Comparison of ENCODE assay signal across 8 cellular contexts in genomic region chr2:62195421-62196277, GRCh38. TPM values are rescaled to one million over a fixed set of nuclear protein-coding genes. Genes with fewer than 3 reads are reported as not detected.
DNase-seq lines count a peak whose midpoint lies in the region; ATAC-seq and TF ChIP-seq lines count a peak whose summit lies in the region.

B3GNT2 (plus strand) TSS chr2:62196115; CDS start chr2:62222221, 26,106 bp downstream.

- H3K4me1 ChIP-seq in BLaER1 treated with 17β-estradiol and CSF1 and Interleukin-3, amounts not matched to agents 10 nM and 100 nM, result peaks cover 54 to 71% (median 61%) of the 10 kb centered on the region in 10 experiments
- H3K4me1 ChIP-seq in OCI-LY7 (ENCODE audit: insufficient read depth, low read length, poor library complexity, severe bottlenecking), result peaks cover 58% of the 10 kb centered on the region
- peaks cover 9 to 15% of the 10 kb centered on the region in 2 donors for H3K4me1 ChIP-seq in mucosa of rectum (ENCODE audit: control insufficient read depth in 2 of 2, insufficient read depth in 2 of 2, low read length in 2 of 2)

- H3K4me2 ChIP-seq in BLaER1 treated with 17β-estradiol and CSF1 and Interleukin-3, amounts not matched to agents 10 nM and 100 nM, result peak within 1 kb of the TSS; percentile 81 to 99 (median 93)
- H3K4me2 ChIP-seq in OCI-LY7 (ENCODE audit: low read length), result peak within 1 kb of the TSS; percentile 94

- peak within 1 kb of the TSS; percentile 59; the same call in 1 of the 2 replicates for H2AFZ ChIP-seq in OCI-LY7 (ENCODE audit: low read length)

- H3K4me3 ChIP-seq in BLaER1 treated with 17β-estradiol and CSF1 and Interleukin-3, amounts not matched to agents 10 nM and 100 nM, result peak within 1 kb of the TSS; percentile 90 to 99 (median 98)
- H3K4me3 ChIP-seq in OCI-LY7 (ENCODE audit: low read depth, low read length, poor library complexity, severe bottlenecking) (peak within 1 kb of the TSS; percentile 95), epithelial cell of proximal tubule (ENCODE audit: low read depth, low read length) (peak within 1 kb of the TSS; percentile 93), mucosa of rectum (ENCODE audit: low read length in 2 of 2) (peak within 1 kb of the TSS; percentile 90 to 98)

- peaks cover 64% of the 10 kb centered on the region for H3K79me2 ChIP-seq in OCI-LY7 (ENCODE audit: insufficient read depth, low read depth, low read length)

- H3K27me3 ChIP-seq in BLaER1 treated with 17β-estradiol and CSF1 and Interleukin-3, amounts not matched to agents 10 nM and 100 nM, result no peaks in the 10 kb centered on the region
- no peaks in the 10 kb centered on the region for H3K27me3 ChIP-seq in mucosa of rectum (ENCODE audit: control insufficient read depth in 2 of 2, insufficient read depth in 2 of 2, low read length in 2 of 2)

- TSS peak; percentile 82 for BruUV-seq in OCI-LY7 (replicated peaks; lab: Mats Ljungman, UMichigan)

- POLR2A ChIA-PET in OCI-LY7 (lab: Charles Lee), result interaction anchor here (0.7 to 2.0 kb wide), 4 partner anchors 14 to 156 kb away, joined by 3 to 4 read pairs (median 4); no protein-coding TSS in a partner anchor

- H4K20me1 ChIP-seq in BLaER1 treated with 17β-estradiol and CSF1 and Interleukin-3, amounts not matched to agents 10 nM and 100 nM, result peaks cover 32 to 46% (median 42%) of the 10 kb centered on the region in 11 experiments
- H4K20me1 ChIP-seq in OCI-LY7 (ENCODE audit: insufficient read depth, low read length), result peaks cover 32% of the 10 kb centered on the region

- H3K36me3 ChIP-seq in BLaER1 treated with 17β-estradiol and CSF1 and Interleukin-3, amounts not matched to agents 10 nM and 100 nM, result no peaks in the 10 kb centered on the region
- H3K36me3 ChIP-seq in OCI-LY7 (ENCODE audit: insufficient read depth, low read length) (peaks cover 36% of the 10 kb centered on the region), mucosa of rectum (ENCODE audit: control insufficient read depth in 2 of 2, insufficient read depth in 2 of 2, low read length in 2 of 2) (no peaks in the 10 kb centered on the region)

- intact Hi-C loops in OCI-LY7 (cut with micrococcal nuclease; ENCODE audit: unreplicated experiment), result loop anchor here (1.0 to 10.0 kb wide), 5 partner anchors 14 to 281 kb away; no protein-coding TSS in a partner anchor

- H3K9me2 ChIP-seq in OCI-LY7 (ENCODE audit: insufficient read depth, low read length), result no peaks in the 10 kb centered on the region

- CTCF ChIA-PET in OCI-LY7 (lab: Charles Lee; ENCODE audit: unreplicated experiment), result no interaction called here

- no peaks in the 10 kb centered on the region for H3K9me3 ChIP-seq in BLaER1 treated with 17β-estradiol and CSF1 and Interleukin-3, amounts not matched to agents 10 nM and 100 nM (replicated peaks in 1 of 11)
- H3K9me3 ChIP-seq in OCI-LY7 (ENCODE audit: low read length) (no peaks in the 10 kb centered on the region), mucosa of rectum (ENCODE audit: control insufficient read depth in 2 of 2, low read length in 2 of 2) (no peaks in the 10 kb centered on the region)

- TF ChIP-seq CTCF in OCI-LY7 (conservative IDR thresholded peaks at IDR 0.05; ENCODE audit: low read length) (no peak), epithelial cell of proximal tubule (conservative IDR thresholded peaks at IDR 0.05; ENCODE audit: low read depth, low read length) (no peak)

- peak within 1 kb of the TSS; percentile 88 to 98 (median 92) for H3K9ac ChIP-seq in BLaER1 treated with 17β-estradiol and CSF1 and Interleukin-3, amounts not matched to agents 10 nM and 100 nM
- H3K9ac ChIP-seq in mucosa of rectum (ENCODE audit: low read depth in 1 of 2, low read length in 2 of 2), result peak within 1 kb of the TSS; percentile 83 to 90

- peak within 1 kb of the TSS; percentile 85 to 92 (median 87) for H3K27ac ChIP-seq in BLaER1 treated with 17β-estradiol and CSF1 and Interleukin-3, amounts not matched to agents 10 nM and 100 nM
- peak within 1 kb of the TSS; percentile 75 for H3K27ac ChIP-seq in OCI-LY7 (ENCODE audit: low read depth, low read length, poor library complexity, severe bottlenecking)
- peak within 1 kb of the TSS; percentile 96 to 97 for H3K27ac ChIP-seq in mucosa of rectum (ENCODE audit: low read depth in 2 of 2, low read length in 2 of 2)

- ATAC-seq in GM19043 (IDR thresholded peaks at IDR 0.05; ENCODE audit: low read depth, unreplicated experiment) (peak; percentile 46), HG03378 (IDR thresholded peaks at IDR 0.05; ENCODE audit: unreplicated experiment) (peak; percentile 30)

- DNase-seq in OCI-LY7 (ENCODE audit: low spot score) (peak; percentile 89), epithelial cell of proximal tubule (ENCODE audit: low read depth) (no peak)
- peak; percentile 92 for DNase-seq in activated T-cell treated with anti-CD3 and anti-CD28 coated beads, Interleukin-2, amount 50 U/mL, for 1 hour
- peak; percentile 64 to 73 for DNase-seq in stimulated activated CD8-positive, alpha-beta memory T cell treated with anti-CD3 and anti-CD28 coated beads, Interleukin-4, amount 100 ng/mL, for 4 hours (ENCODE audit: low read depth in 2 of 2, low spot score in 1 of 2)

RNA-seq across cellular contexts. Expression of gene B3GNT2, which starts in this region (rescaled TPM):
- 63.0 and 65.8 TPM in 2 replicates for total RNA-seq in OCI-LY7 (2014; rRNA removed; shearing (Covaris generic))
- total RNA-seq in OCI-LY7 (2022) (47.9 and 51.1 TPM in 2 replicates), epithelial cell of proximal tubule (20.8 and 22.6 TPM in 2 replicates)
